ENCODE assay signal across 9 cellular contexts in the genomic region with DNA sequence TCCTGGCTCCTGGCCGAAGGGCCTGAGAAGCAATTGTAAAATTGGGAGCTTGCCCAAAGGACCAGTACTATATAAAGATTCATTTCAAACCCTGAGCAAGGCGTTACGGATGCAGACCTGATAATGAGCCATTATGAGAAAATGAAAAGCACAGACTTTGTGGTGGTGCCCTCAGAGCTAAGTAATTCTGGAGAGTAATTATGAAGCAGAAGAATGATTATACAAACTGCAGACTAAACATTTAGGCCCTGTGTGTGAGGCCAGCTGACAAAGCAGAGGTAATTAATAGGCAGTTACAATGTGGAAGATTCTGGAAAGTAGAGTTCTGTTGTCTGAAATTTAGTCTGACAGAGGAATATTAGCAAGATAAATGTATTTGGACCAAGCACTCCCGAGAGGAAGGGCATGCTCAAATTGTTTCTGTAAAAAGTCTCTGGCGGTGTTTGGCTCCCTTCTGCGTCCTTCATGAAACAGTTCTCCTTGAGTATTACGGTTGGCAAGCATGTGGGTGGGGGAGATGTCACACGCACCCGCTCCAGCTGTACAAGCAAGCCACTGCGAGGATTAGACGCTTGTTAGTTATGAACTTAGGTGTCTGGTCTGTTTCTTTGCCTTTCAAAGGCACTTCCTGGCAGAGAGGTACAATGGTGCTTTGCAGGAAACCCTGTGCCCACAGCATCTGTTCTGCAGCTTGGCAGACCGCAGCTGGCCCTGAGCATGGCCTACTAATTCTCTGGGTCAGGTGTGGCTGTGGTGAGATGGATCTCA. TPM values are rescaled to one million over a fixed set of nuclear protein-coding genes. Genes with fewer than 3 reads are reported as not detected.
DNase-seq lines count a peak whose midpoint lies in the region; ATAC-seq, FAIRE-seq and TF ChIP-seq lines count a peak whose summit lies in the region.
"Had no signal": no experiment of that assay in that cellular context is flagged by ENCODE, and none has a peak within 500 bp of the region (broad histone marks: within the 10 kb centered on the region; RNA-seq: fewer than 3 reads in every experiment).

No MANE protein-coding gene starts in this region.

- no peak for TF ChIP-seq EP300 in tibial nerve (IDR thresholded peaks at IDR 0.05)

- H2AFZ ChIP-seq in PC-3 (ENCODE audit: low read length) = no peak overlapping the region

- H3K4me3 Mint-ChIP-seq in naive thymus-derived CD4-positive, alpha-beta T cell = peak overlapping the region; percentile 48 to 85 (median 70)

- peaks cover 0 to 3% (median 0%) of the 10 kb centered on the region in 5 donors for H3K27me3 Mint-ChIP-seq in naive thymus-derived CD4-positive, alpha-beta T cell

- H3K36me3 Mint-ChIP-seq in naive thymus-derived CD4-positive, alpha-beta T cell = peaks cover 0 to 7% (median 0%) of the 10 kb centered on the region in 5 donors

- H3K9me3 Mint-ChIP-seq in naive thymus-derived CD4-positive, alpha-beta T cell = peaks cover 0 to 12% (median 0%) of the 10 kb centered on the region in 11 donors

- FAIRE-seq in GM19239 (lab: Jason Lieb, UNC) = peak; percentile 89

- BruUV-seq in PC-3 (replicated peaks; lab: Mats Ljungman, UMichigan) = no TSS peak

- DNase-seq in GM19239 (ENCODE audit: insufficient read length, low spot score) = no peak
- DNase-seq in NCI-H1092 (lab: John Stamatoyannopoulos, UW) = peak; percentile 23
- peak; percentile 82 for DNase-seq in activated effector memory CD4-positive, alpha-beta T cell treated with anti-CD3 and anti-CD28 coated beads, Interleukin-2, amount 50 U/mL, for 16 hours
- peak in 7 of 9 donors; percentile 46 to 77 (median 68) for DNase-seq in naive thymus-derived CD4-positive, alpha-beta T cell
- no peak for DNase-seq in tibial nerve (ENCODE audit: low spot score in 2 of 2)
- no peak for DNase-seq in HPDE6-E6E7 (ENCODE audit: extremely low spot score)
- no peak for DNase-seq in AML-193 (lab: John Stamatoyannopoulos, UW)
- DNase-seq in PC-3 = no peak

- peak overlapping the region; percentile 43 for H3K27ac ChIP-seq in naive thymus-derived CD4-positive, alpha-beta T cell (ENCODE audit: low read depth, low read length)
- peak overlapping the region in 2 of 4 donors; percentile 25 to 38 for H3K27ac ChIP-seq in tibial nerve
- H3K27ac ChIP-seq in PC-3 (ENCODE audit: low read length) = no peak overlapping the region
- H3K27ac ChIP-seq: KMS-11 had no signal

- peaks cover 30 to 50% of the 10 kb centered on the region in 2 donors for H3K4me1 ChIP-seq in naive thymus-derived CD4-positive, alpha-beta T cell (ENCODE audit: control insufficient read depth in 2 of 2, insufficient read depth in 2 of 2, low read length in 2 of 2)
- H3K4me1 ChIP-seq in tibial nerve = peaks cover 0 to 10% (median 8%) of the 10 kb centered on the region in 4 donors
- peaks cover 18% of the 10 kb centered on the region for H3K4me1 ChIP-seq in PC-3 (ENCODE audit: insufficient read depth, low read length)

- POLR2A ChIA-PET in naive thymus-derived CD4-positive, alpha-beta T cell (lab: Charles Lee) = interaction anchor here (0.6 to 1.6 kb wide), 11 partner anchors 10 to 60 kb away, joined by 3 to 8 read pairs (median 3); no protein-coding TSS in a partner anchor
- POLR2A ChIA-PET in PC-3 (lab: Charles Lee; ENCODE audit: unreplicated experiment) = no interaction called here

- ATAC-seq in naive thymus-derived CD4-positive, alpha-beta T cell = peak; percentile 88
- no peak for ATAC-seq in PC-3

- no peak overlapping the region for H3K9ac ChIP-seq in PC-3 (ENCODE audit: low read length)
- H3K9ac ChIP-seq: KMS-11 had no signal

- peak overlapping the region; percentile 8 for H3K4me3 ChIP-seq in naive thymus-derived CD4-positive, alpha-beta T cell (ENCODE audit: low read length)
- H3K4me3 ChIP-seq in tibial nerve = no peak overlapping the region
- H3K4me3 ChIP-seq in PC-3 (ENCODE audit: low read length) = no peak overlapping the region

- TF ChIP-seq POLR2A in tibial nerve (IDR thresholded peaks at IDR 0.05) = no peak

- H3F3A ChIP-seq in PC-3 (ENCODE audit: low read length, unreplicated experiment) = no peaks in the 10 kb centered on the region

- H3K27ac Mint-ChIP-seq in naive thymus-derived CD4-positive, alpha-beta T cell = peak overlapping the region; percentile 75 to 92 (median 87)

- H3K9me3 ChIP-seq in naive thymus-derived CD4-positive, alpha-beta T cell (ENCODE audit: control insufficient read depth in 2 of 3, low read length in 3 of 3) = no peaks in the 10 kb centered on the region
- H3K9me3 ChIP-seq in tibial nerve (no peaks in the 10 kb centered on the region), PC-3 (ENCODE audit: low read length) (no peaks in the 10 kb centered on the region)

- WGBS in tibial nerve, 2 donors = 44 to 59% methylated on average over 12 of the region's 12 CpGs

- intact Hi-C loops in naive thymus-derived CD4-positive, alpha-beta T cell (cut with micrococcal nuclease) = loop anchor here in 1 of 2 donors (1.0 to 2.0 kb wide), 5 partner anchors 9 to 45 kb away; partner anchors contain the start of gene CDC42EP3
- intact Hi-C loops in PC-3 (cut with micrococcal nuclease) = no loop called here

- CTCF ChIA-PET in naive thymus-derived CD4-positive, alpha-beta T cell (lab: Charles Lee) = interaction anchor here (0.9 to 1.4 kb wide), 3 partner anchors 8 to 230 kb away, joined by 3 read pairs; no protein-coding TSS in a partner anchor
- CTCF ChIA-PET in PC-3 (lab: Charles Lee) = no interaction called here

- H3K9me2 ChIP-seq in PC-3 (replicated peaks; ENCODE audit: low read length) = no peaks in the 10 kb centered on the region

- no peaks in the 10 kb centered on the region for H3K36me3 ChIP-seq in naive thymus-derived CD4-positive, alpha-beta T cell (ENCODE audit: control insufficient read depth in 2 of 3, insufficient read depth in 3 of 3, low read length in 3 of 3)
- no peaks in the 10 kb centered on the region for H3K36me3 ChIP-seq in tibial nerve
- H3K36me3 ChIP-seq in PC-3 (ENCODE audit: low read depth, low read length) = no peaks in the 10 kb centered on the region

- no peak for TF ChIP-seq CTCF in tibial nerve (IDR thresholded peaks at IDR 0.05)
- TF ChIP-seq CTCF in PC-3 (conservative IDR thresholded peaks at IDR 0.05; ENCODE audit: low read depth, low read length) = no peak

- H3K4me2 ChIP-seq in PC-3 (ENCODE audit: low read length) = no peak overlapping the region
- H3K4me2 ChIP-seq: KMS-11 had no signal

- no peaks in the 10 kb centered on the region for H3K27me3 ChIP-seq in naive thymus-derived CD4-positive, alpha-beta T cell (ENCODE audit: control insufficient read depth in 2 of 2, insufficient read depth in 2 of 2, low read length in 2 of 2)
- H3K27me3 ChIP-seq in tibial nerve = no peaks in the 10 kb centered on the region
- H3K27me3 ChIP-seq in PC-3 (ENCODE audit: low read length) = no peaks in the 10 kb centered on the region

- H3K4me1 Mint-ChIP-seq in naive thymus-derived CD4-positive, alpha-beta T cell = peaks cover 42 to 67% (median 45%) of the 10 kb centered on the region in 7 donors

- H4K20me1 ChIP-seq in PC-3 (ENCODE audit: low read length) = no peaks in the 10 kb centered on the region

- no peaks in the 10 kb centered on the region for H3K79me2 ChIP-seq in PC-3 (ENCODE audit: low read length)

RNA-seq across cellular contexts. Expression of gene CDC42EP3, which starts 45.5 kb away (rescaled TPM):
- total RNA-seq in naive thymus-derived CD4-positive, alpha-beta T cell = 10 to 100 TPM; 15.9 to 96.3 (median 17.7) TPM
- 10 to 100 TPM; 26.7 to 29.2 TPM for polyA plus RNA-seq in naive thymus-derived CD4-positive, alpha-beta T cell
- 10 to 100 TPM; 31.8 to 58.6 (median 40.2) TPM for total RNA-seq in tibial nerve
- 22.5 and 28.4 TPM in 2 replicates for total RNA-seq in PC-3 (2014; rRNA removed)

Comparison
In these comparisons a context has a peak if more than half of its experiments do, and no peak if none do; other contexts are left out.
1. DNase-seq: peak in NCI-H1092 (single experiment), activated effector memory CD4-positive, alpha-beta T cell treated with anti-CD3 and anti-CD28 coated beads, Interleukin-2, amount 50 U/mL, for 16 hours (single experiment) and naive thymus-derived CD4-positive, alpha-beta T cell (7 of 9); none in GM19239 (single experiment), tibial nerve (0 of 2), HPDE6-E6E7 (single experiment), AML-193 (0 of 2) and PC-3 (single experiment).